1 cellular context compared by ENCODE assay signal in the genomic region with DNA sequence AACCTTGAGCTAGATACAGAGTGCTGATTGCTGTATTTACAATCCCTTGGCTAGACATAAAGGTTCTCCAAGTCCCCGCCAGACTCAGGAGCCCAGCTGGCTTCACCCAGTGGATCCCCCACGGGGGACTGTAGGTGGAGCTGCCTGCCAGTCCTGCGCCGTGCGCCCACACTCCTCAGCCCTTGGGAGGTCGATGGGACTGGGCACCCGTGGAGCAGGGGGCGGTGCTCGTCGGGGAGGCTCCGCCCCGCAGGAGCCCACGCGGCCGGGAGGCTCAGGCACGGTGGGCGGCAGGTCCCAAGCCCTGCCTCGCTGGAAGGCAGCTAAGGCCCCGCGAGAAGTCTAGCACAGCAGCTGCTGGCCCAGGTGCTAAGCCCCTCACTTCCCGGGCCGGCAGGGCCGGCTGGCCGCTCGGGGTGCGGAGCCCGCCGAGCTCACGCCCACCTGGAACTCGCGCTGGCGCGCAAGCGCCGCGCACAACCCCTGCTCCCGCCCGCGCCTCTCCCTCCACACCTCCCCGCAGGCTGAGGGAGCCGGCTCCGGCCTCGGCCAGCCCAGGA. TPM values are rescaled to one million over a fixed set of nuclear protein-coding genes. Genes with fewer than 3 reads are reported as not detected.
"Had no signal": no experiment of that assay in that cellular context is flagged by ENCODE, and none has a peak within 500 bp of the region (broad histone marks: within the 10 kb centered on the region; RNA-seq: fewer than 3 reads in every experiment).

No MANE protein-coding gene starts in this region.

RNA-seq across cellular contexts. Expression of a gene that starts 30.0 kb away (rescaled TPM):
- total RNA-seq: osteocyte had no signal
